12 cellular contexts compared by ENCODE assay signal in genomic region chr11:79052539-79052938, GRCh38.
DNase-seq lines count a peak whose midpoint lies in the region; ATAC-seq and TF ChIP-seq lines count a peak whose summit lies in the region.
"Had no signal": no experiment of that assay in that cellular context is flagged by ENCODE, and none has a peak within 500 bp of the region (broad histone marks: within the 10 kb centered on the region; RNA-seq: fewer than 3 reads in every experiment).

No MANE protein-coding gene starts in this region.

- TF ChIP-seq CTCF in fibroblast of mammary gland (conservative IDR thresholded peaks at IDR 0.05; ENCODE audit: control insufficient read depth, insufficient read depth, low read depth, low read length) (peak; percentile 10), thyroid gland (IDR thresholded peaks at IDR 0.05) (peak in 1 of 6 experiments; percentile 16)

- no peaks in the 10 kb centered on the region for H3K27me3 ChIP-seq in thyroid gland
- H3K27me3 ChIP-seq: tibial artery had no signal

- H3K9me3 Mint-ChIP-seq in activated CD4-positive, alpha-beta T cell treated with anti-CD3 and anti-CD28 coated beads for 36 hours (ENCODE audit: low read depth), result no peaks in the 10 kb centered on the region
- no peaks in the 10 kb centered on the region for H3K9me3 Mint-ChIP-seq in stimulated activated naive CD8-positive, alpha-beta T cell treated with anti-CD3 and anti-CD28 coated beads, Interleukin-15, amount 100 ng/mL, for 72 hours

- no peak overlapping the region for H3K27ac Mint-ChIP-seq in activated CD4-positive, alpha-beta T cell treated with anti-CD3 and anti-CD28 coated beads for 36 hours
- H3K27ac Mint-ChIP-seq in stimulated activated naive CD8-positive, alpha-beta T cell treated with anti-CD3 and anti-CD28 coated beads, Interleukin-15, amount 100 ng/mL, for 72 hours, result no peak overlapping the region

- TF ChIP-seq POLR2A in thyroid gland (IDR thresholded peaks at IDR 0.05), result no peak

- no peak overlapping the region for H3K4me3 Mint-ChIP-seq in activated CD4-positive, alpha-beta T cell treated with anti-CD3 and anti-CD28 coated beads for 36 hours
- H3K4me3 Mint-ChIP-seq in stimulated activated naive CD8-positive, alpha-beta T cell treated with anti-CD3 and anti-CD28 coated beads, Interleukin-15, amount 100 ng/mL, for 72 hours, result no peak overlapping the region

- H3K4me3 ChIP-seq in fibroblast of mammary gland (ENCODE audit: control insufficient read depth, low read depth, low read length) (no peak overlapping the region), thyroid gland (replicated peaks in 1 of 3) (no peak overlapping the region)
- H3K4me3 ChIP-seq: tibial artery had no signal

- ATAC-seq in activated CD4-positive, alpha-beta T cell treated with anti-CD3 and anti-CD28 coated beads for 36 hours, result no peak
- ATAC-seq in HG03469 (IDR thresholded peaks at IDR 0.05; ENCODE audit: unreplicated experiment), result no peak
- ATAC-seq in stimulated activated naive CD8-positive, alpha-beta T cell treated with anti-CD3 and anti-CD28 coated beads, Interleukin-15, amount 100 ng/mL, for 72 hours, result no peak
- ATAC-seq: left lobe of liver had no signal

- intact Hi-C loops in activated CD4-positive, alpha-beta T cell treated with anti-CD3 and anti-CD28 coated beads for 36 hours (cut with DNase I, micrococcal nuclease), result no loop called here
- intact Hi-C loops in thyroid gland (cut with DNase I), result no loop called here

- no peaks in the 10 kb centered on the region for H3K4me1 Mint-ChIP-seq in activated CD4-positive, alpha-beta T cell treated with anti-CD3 and anti-CD28 coated beads for 36 hours
- H3K4me1 Mint-ChIP-seq in stimulated activated naive CD8-positive, alpha-beta T cell treated with anti-CD3 and anti-CD28 coated beads, Interleukin-15, amount 100 ng/mL, for 72 hours, result no peaks in the 10 kb centered on the region

- CTCF ChIA-PET in activated CD4-positive, alpha-beta T cell treated with anti-CD3 and anti-CD28 coated beads for 36 hours (lab: Charles Lee), result no interaction called here

- H3K27me3 Mint-ChIP-seq in activated CD4-positive, alpha-beta T cell treated with anti-CD3 and anti-CD28 coated beads for 36 hours, result peaks cover 8% of the 10 kb centered on the region
- H3K27me3 Mint-ChIP-seq in stimulated activated naive CD8-positive, alpha-beta T cell treated with anti-CD3 and anti-CD28 coated beads, Interleukin-15, amount 100 ng/mL, for 72 hours, result peaks cover 40% of the 10 kb centered on the region

- no peaks in the 10 kb centered on the region for H3K36me3 ChIP-seq in thyroid gland
- H3K36me3 ChIP-seq: tibial artery had no signal

- peak; percentile 19 for DNase-seq in activated CD4-positive, alpha-beta T cell treated with anti-CD3 and anti-CD28 coated beads for 36 hours
- no peak for DNase-seq in activated CD4-positive, alpha-beta T cell treated with anti-CD3 and anti-CD28 coated beads, Interleukin-2, amount 50 U/mL, for 1 hour
- DNase-seq in NCI-H526 treated with DMSO at 0.1 percent for 48 hours (lab: John Stamatoyannopoulos, UW) (peak; percentile 13), fibroblast of mammary gland (ENCODE audit: low read depth) (no peak), thyroid gland (peak; percentile 10 to 27), SIG-M5 (lab: John Stamatoyannopoulos, UW) (no peak)
- DNase-seq in stimulated activated naive CD8-positive, alpha-beta T cell treated with anti-CD3 and anti-CD28 coated beads, Interleukin-15, amount 100 ng/mL, for 72 hours, result no peak
- DNase-seq: NCI-H187 treated with DMSO at 0.1 percent for 48 hours; stimulated activated CD4-positive, alpha-beta T cell treated with anti-CD3 and anti-CD28 coated beads, Interleukin-15, amount 100 ng/mL, for 24 hours; tibial artery had no signal

- WGBS in thyroid gland, 2 donors, result 47 to 49% methylated on average over 3 of the region's 3 CpGs

- peaks cover 12 to 21% of the 10 kb centered on the region in 2 donors for H3K4me1 ChIP-seq in thyroid gland
- H3K4me1 ChIP-seq: tibial artery had no signal

- no peak overlapping the region for H3K27ac ChIP-seq in thyroid gland
- H3K27ac ChIP-seq: tibial artery had no signal

- no peaks in the 10 kb centered on the region for H3K9me3 ChIP-seq in thyroid gland
- H3K9me3 ChIP-seq: tibial artery had no signal

- H3K36me3 Mint-ChIP-seq in activated CD4-positive, alpha-beta T cell treated with anti-CD3 and anti-CD28 coated beads for 36 hours (ENCODE audit: low read depth), result no peaks in the 10 kb centered on the region

- POLR2A ChIA-PET in activated CD4-positive, alpha-beta T cell treated with anti-CD3 and anti-CD28 coated beads for 36 hours (lab: Charles Lee), result no interaction called here

Comparison
In these comparisons a context has a peak if more than half of its experiments do, and no peak if none do; other contexts are left out.
1. DNase-seq: peak in activated CD4-positive, alpha-beta T cell treated with anti-CD3 and anti-CD28 coated beads for 36 hours (single experiment), NCI-H526 treated with DMSO at 0.1 percent for 48 hours (single experiment) and thyroid gland (2 of 2); none in activated CD4-positive, alpha-beta T cell treated with anti-CD3 and anti-CD28 coated beads, Interleukin-2, amount 50 U/mL, for 1 hour (single experiment), fibroblast of mammary gland (single experiment), stimulated activated naive CD8-positive, alpha-beta T cell treated with anti-CD3 and anti-CD28 coated beads, Interleukin-15, amount 100 ng/mL, for 72 hours (0 of 2) and SIG-M5 (single experiment).